In genomic region chr9:5494765-5495164, GRCh38 we compare ENCODE assay signal across 2 cellular contexts. TPM values are rescaled to one million over a fixed set of nuclear protein-coding genes. Genes with fewer than 3 reads are reported as not detected.
"Had no signal": no experiment of that assay in that cellular context is flagged by ENCODE, and none has a peak within 500 bp of the region (broad histone marks: within the 10 kb centered on the region; RNA-seq: fewer than 3 reads in every experiment).

No MANE protein-coding gene starts in this region.

RNA-seq across cellular contexts. Expression of gene PDCD1LG2, which starts 15.6 kb away (rescaled TPM):
- total RNA-seq: mesothelial cell of epicardium; naive thymus-derived CD8-positive, alpha-beta T cell had no signal
- polyA plus RNA-seq: naive thymus-derived CD8-positive, alpha-beta T cell had no signal
